Comparison of ENCODE assay signal across 1 cellular context in the genomic region with DNA sequence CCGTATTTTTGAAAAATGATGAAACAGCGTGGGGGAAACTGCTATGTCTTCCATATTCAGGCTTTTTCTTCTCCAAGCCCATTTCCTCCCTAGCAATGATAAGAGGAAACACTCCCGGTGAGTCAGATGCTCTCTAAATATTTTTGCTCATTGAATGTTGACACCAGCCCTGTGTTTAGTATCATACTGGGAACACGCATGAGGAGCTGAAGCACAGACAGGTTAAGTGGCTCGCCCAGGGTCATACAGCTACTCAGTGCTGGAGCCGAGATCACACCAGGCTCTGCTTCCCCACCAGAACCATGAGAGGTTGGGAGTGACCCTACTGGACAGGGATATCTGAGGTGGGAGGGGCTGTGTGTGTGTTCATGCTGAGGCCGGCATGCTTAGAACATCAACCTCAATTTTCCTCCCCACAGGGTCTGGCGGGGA.
A peak's percentile ranks its signal among the peaks of the same experiment; 100 is the strongest.
TF ChIP-seq lines count a peak whose summit lies in the region.

No MANE protein-coding gene starts in this region.

TF ChIP-seq in HepG2, 621 proteins besides CTCF, POLR2A, EP300 and RAD21:
- TF ChIP-seq ZIK1 (CRISPR knock-in tag; IDR thresholded peaks at IDR 0.05; ENCODE audit: borderline replicate concordance, low read depth) (no peak), MXI1 (IDR thresholded peaks at IDR 0.05; ENCODE audit: borderline replicate concordance, low read depth, low read length) (no peak), KDM5B (CRISPR knock-in tag; IDR thresholded peaks at IDR 0.05; ENCODE audit: borderline replicate concordance) (no peak), NR2F2 (IDR thresholded peaks at IDR 0.05; ENCODE audit: borderline replicate concordance, low read depth) (no peak), GATAD1 (CRISPR knock-in tag; IDR thresholded peaks at IDR 0.05) (no peak), IKZF4 (CRISPR knock-in tag; IDR thresholded peaks at IDR 0.05; ENCODE audit: borderline replicate concordance, low read depth, not compliant biosample characterization) (no peak), ZNF703 (CRISPR knock-in tag; IDR thresholded peaks at IDR 0.05; ENCODE audit: borderline replicate concordance) (no peak), SSRP1 (CRISPR knock-in tag; IDR thresholded peaks at IDR 0.05) (0 out of 2 replicates have a peak, but pooled peaks have one; percentile 22), HMG20A (CRISPR knock-in tag; IDR thresholded peaks at IDR 0.05; ENCODE audit: borderline replicate concordance) (no peak), ZNF335 (CRISPR knock-in tag; IDR thresholded peaks at IDR 0.05) (no peak)
- TF ChIP-seq, protein P1, sequence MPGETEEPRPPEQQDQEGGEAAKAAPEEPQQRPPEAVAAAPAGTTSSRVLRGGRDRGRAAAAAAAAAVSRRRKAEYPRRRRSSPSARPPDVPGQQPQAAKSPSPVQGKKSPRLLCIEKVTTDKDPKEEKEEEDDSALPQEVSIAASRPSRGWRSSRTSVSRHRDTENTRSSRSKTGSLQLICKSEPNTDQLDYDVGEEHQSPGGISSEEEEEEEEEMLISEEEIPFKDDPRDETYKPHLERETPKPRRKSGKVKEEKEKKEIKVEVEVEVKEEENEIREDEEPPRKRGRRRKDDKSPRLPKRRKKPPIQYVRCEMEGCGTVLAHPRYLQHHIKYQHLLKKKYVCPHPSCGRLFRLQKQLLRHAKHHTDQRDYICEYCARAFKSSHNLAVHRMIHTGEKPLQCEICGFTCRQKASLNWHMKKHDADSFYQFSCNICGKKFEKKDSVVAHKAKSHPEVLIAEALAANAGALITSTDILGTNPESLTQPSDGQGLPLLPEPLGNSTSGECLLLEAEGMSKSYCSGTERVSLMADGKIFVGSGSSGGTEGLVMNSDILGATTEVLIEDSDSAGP (CRISPR knock-in tag; IDR thresholded peaks at IDR 0.05; ENCODE audit: borderline replicate concordance), result 0 out of 2 replicates have a peak, but pooled peaks have one; percentile 9
- TF ChIP-seq, protein P2, sequence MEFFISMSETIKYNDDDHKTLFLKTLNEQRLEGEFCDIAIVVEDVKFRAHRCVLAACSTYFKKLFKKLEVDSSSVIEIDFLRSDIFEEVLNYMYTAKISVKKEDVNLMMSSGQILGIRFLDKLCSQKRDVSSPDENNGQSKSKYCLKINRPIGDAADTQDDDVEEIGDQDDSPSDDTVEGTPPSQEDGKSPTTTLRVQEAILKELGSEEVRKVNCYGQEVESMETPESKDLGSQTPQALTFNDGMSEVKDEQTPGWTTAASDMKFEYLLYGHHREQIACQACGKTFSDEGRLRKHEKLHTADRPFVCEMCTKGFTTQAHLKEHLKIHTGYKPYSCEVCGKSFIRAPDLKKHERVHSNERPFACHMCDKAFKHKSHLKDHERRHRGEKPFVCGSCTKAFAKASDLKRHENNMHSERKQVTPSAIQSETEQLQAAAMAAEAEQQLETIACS (CRISPR knock-in tag; IDR thresholded peaks at IDR 0.05), result no peak
- TF ChIP-seq, protein P3, sequence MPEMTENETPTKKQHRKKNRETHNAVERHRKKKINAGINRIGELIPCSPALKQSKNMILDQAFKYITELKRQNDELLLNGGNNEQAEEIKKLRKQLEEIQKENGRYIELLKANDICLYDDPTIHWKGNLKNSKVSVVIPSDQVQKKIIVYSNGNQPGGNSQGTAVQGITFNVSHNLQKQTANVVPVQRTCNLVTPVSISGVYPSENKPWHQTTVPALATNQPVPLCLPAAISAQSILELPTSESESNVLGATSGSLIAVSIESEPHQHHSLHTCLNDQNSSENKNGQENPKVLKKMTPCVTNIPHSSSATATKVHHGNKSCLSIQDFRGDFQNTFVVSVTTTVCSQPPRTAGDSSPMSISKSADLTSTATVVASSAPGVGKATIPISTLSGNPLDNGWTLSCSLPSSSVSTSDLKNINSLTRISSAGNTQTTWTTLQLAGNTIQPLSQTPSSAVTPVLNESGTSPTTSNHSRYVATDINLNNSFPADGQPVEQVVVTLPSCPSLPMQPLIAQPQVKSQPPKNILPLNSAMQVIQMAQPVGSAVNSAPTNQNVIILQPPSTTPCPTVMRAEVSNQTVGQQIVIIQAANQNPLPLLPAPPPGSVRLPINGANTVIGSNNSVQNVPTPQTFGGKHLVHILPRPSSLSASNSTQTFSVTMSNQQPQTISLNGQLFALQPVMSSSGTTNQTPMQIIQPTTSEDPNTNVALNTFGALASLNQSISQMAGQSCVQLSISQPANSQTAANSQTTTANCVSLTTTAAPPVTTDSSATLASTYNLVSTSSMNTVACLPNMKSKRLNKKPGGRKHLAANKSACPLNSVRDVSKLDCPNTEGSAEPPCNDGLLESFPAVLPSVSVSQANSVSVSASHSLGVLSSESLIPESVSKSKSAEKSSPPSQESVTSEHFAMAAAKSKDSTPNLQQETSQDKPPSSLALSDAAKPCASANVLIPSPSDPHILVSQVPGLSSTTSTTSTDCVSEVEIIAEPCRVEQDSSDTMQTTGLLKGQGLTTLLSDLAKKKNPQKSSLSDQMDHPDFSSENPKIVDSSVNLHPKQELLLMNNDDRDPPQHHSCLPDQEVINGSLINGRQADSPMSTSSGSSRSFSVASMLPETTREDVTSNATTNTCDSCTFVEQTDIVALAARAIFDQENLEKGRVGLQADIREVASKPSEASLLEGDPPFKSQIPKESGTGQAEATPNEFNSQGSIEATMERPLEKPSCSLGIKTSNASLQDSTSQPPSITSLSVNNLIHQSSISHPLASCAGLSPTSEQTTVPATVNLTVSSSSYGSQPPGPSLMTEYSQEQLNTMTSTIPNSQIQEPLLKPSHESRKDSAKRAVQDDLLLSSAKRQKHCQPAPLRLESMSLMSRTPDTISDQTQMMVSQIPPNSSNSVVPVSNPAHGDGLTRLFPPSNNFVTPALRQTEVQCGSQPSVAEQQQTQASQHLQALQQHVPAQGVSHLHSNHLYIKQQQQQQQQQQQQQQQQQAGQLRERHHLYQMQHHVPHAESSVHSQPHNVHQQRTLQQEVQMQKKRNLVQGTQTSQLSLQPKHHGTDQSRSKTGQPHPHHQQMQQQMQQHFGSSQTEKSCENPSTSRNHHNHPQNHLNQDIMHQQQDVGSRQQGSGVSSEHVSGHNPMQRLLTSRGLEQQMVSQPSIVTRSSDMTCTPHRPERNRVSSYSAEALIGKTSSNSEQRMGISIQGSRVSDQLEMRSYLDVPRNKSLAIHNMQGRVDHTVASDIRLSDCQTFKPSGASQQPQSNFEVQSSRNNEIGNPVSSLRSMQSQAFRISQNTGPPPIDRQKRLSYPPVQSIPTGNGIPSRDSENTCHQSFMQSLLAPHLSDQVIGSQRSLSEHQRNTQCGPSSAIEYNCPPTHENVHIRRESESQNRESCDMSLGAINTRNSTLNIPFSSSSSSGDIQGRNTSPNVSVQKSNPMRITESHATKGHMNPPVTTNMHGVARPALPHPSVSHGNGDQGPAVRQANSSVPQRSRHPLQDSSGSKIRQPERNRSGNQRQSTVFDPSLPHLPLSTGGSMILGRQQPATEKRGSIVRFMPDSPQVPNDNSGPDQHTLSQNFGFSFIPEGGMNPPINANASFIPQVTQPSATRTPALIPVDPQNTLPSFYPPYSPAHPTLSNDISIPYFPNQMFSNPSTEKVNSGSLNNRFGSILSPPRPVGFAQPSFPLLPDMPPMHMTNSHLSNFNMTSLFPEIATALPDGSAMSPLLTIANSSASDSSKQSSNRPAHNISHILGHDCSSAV (CRISPR knock-in tag; IDR thresholded peaks at IDR 0.05; ENCODE audit: borderline replicate concordance), result no peak
